In genomic region chr15:77568960-77569646, GRCh38 we compare ENCODE assay signal across 10 cellular contexts.
DNase-seq lines count a peak whose midpoint lies in the region; ATAC-seq, FAIRE-seq and TF ChIP-seq lines count a peak whose summit lies in the region.
"Had no signal": no experiment of that assay in that cellular context is flagged by ENCODE, and none has a peak within 500 bp of the region (broad histone marks: within the 10 kb centered on the region; RNA-seq: fewer than 3 reads in every experiment).

No MANE protein-coding gene starts in this region.

- no peak for FAIRE-seq in H1 (lab: Jason Lieb, UNC)

- H2BK20ac ChIP-seq in H1 (ENCODE audit: low read length) = 0 out of 2 replicates have a peak overlapping the region, but pooled peaks have one; percentile 4

- H3K14ac ChIP-seq in H1 (ENCODE audit: insufficient read length) = no peak overlapping the region

- intact Hi-C loops in Right ventricle myocardium inferior (cut with DNase I) = no loop called here
- intact Hi-C loops in cardiac septum (cut with DNase I) = no loop called here

- no peak for TF ChIP-seq CTCF in H1 (IDR thresholded peaks at IDR 0.05; ENCODE audit: control extremely low read depth in 1 of 3, insufficient read depth in 1 of 3, low read depth in 1 of 3, low read length in 3 of 3)

- POLR2A ChIA-PET in H1 (lab: Charles Lee; ENCODE audit: partially characterized antibody) = interaction anchor here (1.0 to 1.1 kb wide), 2 partner anchors 9 to 27 kb away, joined by 3 to 4 read pairs; no protein-coding TSS in a partner anchor

- no peaks in the 10 kb centered on the region; the same call in 1 of the 2 replicates for H3K23me2 ChIP-seq in H1 (ENCODE audit: low read depth, low read length)

- 0 out of 2 replicates have a peak overlapping the region, but pooled peaks have one; percentile 5 for H2BK12ac ChIP-seq in H1 (ENCODE audit: low read depth, low read length)

- no peaks in the 10 kb centered on the region for H3K79me1 ChIP-seq in H1 (ENCODE audit: low read depth, low read length)

- H2BK120ac ChIP-seq in H1 (replicated peaks; ENCODE audit: low read depth, low read length) = no peak overlapping the region

- peak overlapping the region; percentile 59; the same call in 1 of the 2 replicates for H2AFZ ChIP-seq in H1 (ENCODE audit: low read length)

- peak; percentile 64 for ATAC-seq in Right ventricle myocardium inferior
- no peak for ATAC-seq in HG03342 (IDR thresholded peaks at IDR 0.05; ENCODE audit: unreplicated experiment)
- ATAC-seq: stimulated activated naive CD8-positive, alpha-beta T cell treated with anti-CD3 and anti-CD28 coated beads, Interleukin-15, amount 100 ng/mL, for 72 hours had no signal

- no peak for TF ChIP-seq RAD21 in H1 (IDR thresholded peaks at IDR 0.05 in 1 of 2, conservative IDR thresholded peaks at IDR 0.05 in 1 of 2; ENCODE audit: low read depth in 2 of 2, low read length in 2 of 2)

- no peak overlapping the region for H3K56ac ChIP-seq in H1 (replicated peaks; ENCODE audit: insufficient read length, low read depth, low read length)

- no peaks in the 10 kb centered on the region for H3K79me2 ChIP-seq in H1 (ENCODE audit: control insufficient read depth in 1 of 2, insufficient read depth in 2 of 2, low read length in 2 of 2)

- no peak overlapping the region for H4K5ac ChIP-seq in H1 (ENCODE audit: insufficient read length, low read depth, low read length)

- peaks cover 0 to 17% (median 11%) of the 10 kb centered on the region in 4 experiments; a peak in 6 of 7 replicates for H3K4me1 ChIP-seq in H1 (replicated peaks in 1 of 4; ENCODE audit: control insufficient read depth in 3 of 4, insufficient read depth in 4 of 4, low read length in 3 of 4)
- peaks cover 22% of the 10 kb centered on the region for H3K4me1 ChIP-seq in mucosa of stomach (ENCODE audit: control insufficient read depth, insufficient read depth, low read length)

- 85% methylated on average over 23 of the region's 23 CpGs; no CpG with 5 or more reads in 1 of the 2 experiments for WGBS in H1 (ENCODE audit: extremely low coverage in 1 of 2, insufficient coverage in 1 of 2, insufficient read length in 1 of 2, insufficient replicate concordance in 2 of 2, low coverage in 1 of 2, low lambda C conversion rate in 2 of 2, missing lambda C conversion rate in 1 of 2), 2 experiments

- H3K36me3 ChIP-seq in H1 (ENCODE audit: control insufficient read depth in 2 of 4, insufficient read depth in 4 of 4, low read length in 3 of 4) (no peaks in the 10 kb centered on the region), mucosa of stomach (ENCODE audit: control insufficient read depth, insufficient read depth, low read length) (no peaks in the 10 kb centered on the region)

- no peaks in the 10 kb centered on the region for H4K20me1 ChIP-seq in H1 (replicated peaks in 1 of 2; ENCODE audit: control insufficient read depth in 1 of 2, insufficient read depth in 2 of 2, low read length in 2 of 2)

- H3K27ac ChIP-seq in H1 (ENCODE audit: low read depth, low read length) = no peak overlapping the region

- no peak overlapping the region for H3K23ac ChIP-seq in H1 (ENCODE audit: insufficient read length)

- H3K9ac ChIP-seq in H1 (replicated peaks in 1 of 4; ENCODE audit: extremely low read depth in 1 of 4, low read depth in 3 of 4, low read length in 3 of 4) (no peak overlapping the region), mucosa of stomach (ENCODE audit: low read length) (peak overlapping the region; percentile 46)

- no peak overlapping the region for H3K4me3 ChIP-seq in H1 (ENCODE audit: extremely low read depth in 1 of 4, insufficient read depth in 2 of 4, low read depth in 3 of 4, low read length in 4 of 4)
- H3K4me3 ChIP-seq in mucosa of stomach (ENCODE audit: low read length) = peak overlapping the region; percentile 14

- 0 out of 2 replicates have a peak overlapping the region, but pooled peaks have one; percentile 24 for H2BK5ac ChIP-seq in H1 (ENCODE audit: low read depth, low read length)

- no peak overlapping the region for H3K4ac ChIP-seq in H1 (replicated peaks; ENCODE audit: insufficient read length, low read depth, low read length)

- H3K9me3 ChIP-seq in H1 (ENCODE audit: insufficient read depth in 2 of 2, low read depth in 1 of 2, low read length in 1 of 2) (no peaks in the 10 kb centered on the region), mucosa of stomach (ENCODE audit: control insufficient read depth, low read length) (no peaks in the 10 kb centered on the region)

- H3K4me2 ChIP-seq in H1 (ENCODE audit: insufficient read depth in 1 of 2, low read depth in 2 of 2, low read length in 2 of 2) = no peak overlapping the region

- no peak overlapping the region for H2AK5ac ChIP-seq in H1 (ENCODE audit: low read depth, low read length)

- H3K27me3 ChIP-seq in H1 (replicated peaks in 1 of 4; ENCODE audit: control insufficient read depth in 3 of 4, extremely low read depth in 1 of 4, insufficient read depth in 3 of 4, low read length in 3 of 4) = no peaks in the 10 kb centered on the region
- no peaks in the 10 kb centered on the region for H3K27me3 ChIP-seq in mucosa of stomach (ENCODE audit: control insufficient read depth, insufficient read depth, low read length)

- no peak overlapping the region for H4K91ac ChIP-seq in H1 (replicated peaks; ENCODE audit: insufficient read length, low read length)

- no peak for TF ChIP-seq EP300 in H1 (IDR thresholded peaks at IDR 0.05; ENCODE audit: borderline replicate concordance in 1 of 2, low read depth in 2 of 2, low read length in 2 of 2)

- DNase-seq in Right ventricle myocardium inferior (ENCODE audit: missing footprints) (peak; percentile 73), cardiac septum (ENCODE audit: low spot score) (no peak), H1 (ENCODE audit: low read depth in 1 of 2, low spot score in 2 of 2) (no peak), RKO (ENCODE audit: low spot score) (no peak), NCI-H524 treated with DMSO at 0.1 percent for 48 hours (lab: John Stamatoyannopoulos, UW) (no peak), mucosa of gallbladder (ENCODE audit: low spot score) (no peak)
- DNase-seq: stimulated activated naive CD8-positive, alpha-beta T cell treated with anti-CD3 and anti-CD28 coated beads, Interleukin-15, amount 100 ng/mL, for 72 hours; T-helper 1 cell had no signal

- 0 out of 2 replicates have a peak overlapping the region, but pooled peaks have one; percentile 72 for H2BK15ac ChIP-seq in H1 (ENCODE audit: low read length)

- CTCF ChIA-PET in H1 (lab: Charles Lee; ENCODE audit: partially characterized antibody) = interaction anchor here (1.1 to 11.7 kb wide), 13 partner anchors 13 to 450 kb away, joined by 3 to 74 read pairs (median 6); partner anchors contain the start of gene LINGO1

- no peak overlapping the region for H3K18ac ChIP-seq in H1 (ENCODE audit: extremely low read depth, low read length)

- no peak overlapping the region for H4K8ac ChIP-seq in H1 (ENCODE audit: extremely low read depth, insufficient read depth, low read length)

- TF ChIP-seq POLR2A in H1 (IDR thresholded peaks at IDR 0.05; ENCODE audit: control extremely low read depth in 1 of 2, low read depth in 2 of 2, low read length in 2 of 2) = no peak

TF ChIP-seq in H1, 55 proteins besides CTCF, POLR2A, EP300 and RAD21:
- TF ChIP-seq SRF (IDR thresholded peaks at IDR 0.05; ENCODE audit: low read depth, low read length) (no peak), CEBPB (IDR thresholded peaks at IDR 0.05; ENCODE audit: low read depth, low read length) (peak; percentile 95)
TF ChIP-seq in H1: peak in this region for 1.
